In genomic region chr6:166997768-166998255, GRCh38 we compare ENCODE assay signal across 1 cellular context.
TF ChIP-seq lines count a peak whose summit lies in the region.

No MANE protein-coding gene starts in this region.

TF ChIP-seq in GM12878, 131 proteins besides CTCF, POLR2A, EP300 and RAD21 (continued from another document and continues in another):
- TF ChIP-seq ASH2L (IDR thresholded peaks at IDR 0.05; ENCODE audit: borderline replicate concordance, low read depth): no peak
- TF ChIP-seq YY1 (IDR thresholded peaks at IDR 0.05; ENCODE audit: low read depth, low read length): 0 out of 2 replicates have a peak, but pooled peaks have one; percentile 6
- TF ChIP-seq PBX3 (IDR thresholded peaks at IDR 0.05; ENCODE audit: insufficient replicate concordance, low read depth, low read length): no peak
- no peak for TF ChIP-seq ATF2 (IDR thresholded peaks at IDR 0.05; ENCODE audit: low read length)
- no peak for TF ChIP-seq RBBP5 (conservative IDR thresholded peaks at IDR 0.05)
- no peak for TF ChIP-seq SRF (IDR thresholded peaks at IDR 0.05; ENCODE audit: low read depth in 2 of 2, low read length in 2 of 2)
- no peak for TF ChIP-seq SMARCA5 (IDR thresholded peaks at IDR 0.05)
- no peak for TF ChIP-seq SKIL (IDR thresholded peaks at IDR 0.05; ENCODE audit: low read depth, poor library complexity, severe bottlenecking)
- no peak; the same call in 1 of the 2 replicates for TF ChIP-seq EED (IDR thresholded peaks at IDR 0.05; ENCODE audit: low read depth)
- no peak for TF ChIP-seq NR2F1 (conservative IDR thresholded peaks at IDR 0.05)
- TF ChIP-seq HCFC1 (IDR thresholded peaks at IDR 0.05; ENCODE audit: low read length): no peak
- no peak for TF ChIP-seq BACH1 (IDR thresholded peaks at IDR 0.05; ENCODE audit: borderline replicate concordance)
- TF ChIP-seq CREM (IDR thresholded peaks at IDR 0.05; ENCODE audit: low read depth): no peak
- TF ChIP-seq CUX1 (IDR thresholded peaks at IDR 0.05; ENCODE audit: insufficient replicate concordance, low read depth, low read length): no peak
- TF ChIP-seq TBL1XR1 (IDR thresholded peaks at IDR 0.05; ENCODE audit: low read depth, low read length): no peak
- TF ChIP-seq FOXM1 (IDR thresholded peaks at IDR 0.05; ENCODE audit: low read depth, low read length): no peak
- no peak for TF ChIP-seq SMAD1 (IDR thresholded peaks at IDR 0.05; ENCODE audit: low read depth, partially characterized antibody)
- TF ChIP-seq WRNIP1 (IDR thresholded peaks at IDR 0.05; ENCODE audit: borderline replicate concordance, low read depth, low read length): no peak
- peak; percentile 59 for TF ChIP-seq RUNX3 (IDR thresholded peaks at IDR 0.05; ENCODE audit: low read length)
- no peak for TF ChIP-seq RELA (IDR thresholded peaks at IDR 0.05; ENCODE audit: borderline replicate concordance, partially characterized antibody)
- no peak for TF ChIP-seq ZBTB4 (CRISPR knock-in tag; IDR thresholded peaks at IDR 0.05)
- TF ChIP-seq SMAD5 (IDR thresholded peaks at IDR 0.05; ENCODE audit: low read depth): no peak
- no peak for TF ChIP-seq HDAC6 (IDR thresholded peaks at IDR 0.05; ENCODE audit: unreplicated experiment)
- TF ChIP-seq ZNF592 (IDR thresholded peaks at IDR 0.05): no peak
- TF ChIP-seq ESRRA (IDR thresholded peaks at IDR 0.05; ENCODE audit: low read length): no peak
- no peak for TF ChIP-seq SREBF1 (IDR thresholded peaks at IDR 0.05; ENCODE audit: low read length)
- no peak for TF ChIP-seq HDGF (IDR thresholded peaks at IDR 0.05)
- TF ChIP-seq POU2F2 (IDR thresholded peaks at IDR 0.05; ENCODE audit: borderline replicate concordance, low read depth, low read length): no peak
- peak in 1 of 2 experiments; percentile 53; a peak in 3 of 4 replicates for TF ChIP-seq BHLHE40 (IDR thresholded peaks at IDR 0.05; ENCODE audit: borderline replicate concordance in 1 of 2, low read depth in 2 of 2, low read length in 1 of 2)
- TF ChIP-seq YBX1 (IDR thresholded peaks at IDR 0.05): no peak
- no peak for TF ChIP-seq ZNF24 (IDR thresholded peaks at IDR 0.05)
- no peak for TF ChIP-seq FOXK2 (IDR thresholded peaks at IDR 0.05)
- TF ChIP-seq ZBTB40 (IDR thresholded peaks at IDR 0.05; ENCODE audit: borderline replicate concordance): no peak
- no peak; the same call in 1 of the 2 replicates for TF ChIP-seq MXI1 (IDR thresholded peaks at IDR 0.05; ENCODE audit: low read depth, low read length)
